In genomic region chr14:47626151-47627035, GRCh38 we compare ENCODE assay signal across 26 cellular contexts.
A peak's percentile ranks its signal among the peaks of the same experiment; 100 is the strongest.
DNase-seq lines count a peak whose midpoint lies in the region; ATAC-seq lines count a peak whose summit lies in the region.
"Had no signal": no experiment of that assay in that cellular context is flagged by ENCODE, and none has a peak within 500 bp of the region (broad histone marks: within the 10 kb centered on the region; RNA-seq: fewer than 3 reads in every experiment).

No MANE protein-coding gene starts in this region.

- no peaks in the 10 kb centered on the region for H3K9me3 ChIP-seq in iPS-18c (ENCODE audit: control insufficient read depth, insufficient read depth, low read length)
- H3K9me3 ChIP-seq: SJSA1 had no signal

- H3K4me3 ChIP-seq in iPS-18c (ENCODE audit: insufficient read depth, low read depth, low read length) = peak overlapping the region; percentile 58
- H3K4me3 ChIP-seq: SJSA1, smooth muscle cell, upper lobe of left lung had no signal

- DNase-seq in NCI-H1436 (lab: John Stamatoyannopoulos, UW) (peak; percentile 20), NCI-H1436 treated with DMSO at 0.1 percent for 48 hours (lab: John Stamatoyannopoulos, UW) (no peak), NCI-H1105 treated with DMSO at 0.1 percent for 48 hours (lab: John Stamatoyannopoulos, UW) (peak; percentile 65), NCI-H82 treated with DMSO at 0.1 percent for 48 hours (lab: John Stamatoyannopoulos, UW; ENCODE audit: unreplicated experiment) (peak; percentile 3), kidney tubule cell (ENCODE audit: low spot score) (no peak), Ammon's horn (ENCODE audit: low spot score) (no peak)
- DNase-seq: 8988T; activated CD4-positive, alpha-beta T cell treated with anti-CD3 and anti-CD28 coated beads for 4 hours; activated naive CD4-positive, alpha-beta T cell; activated T-cell treated with anti-CD3 and anti-CD28 coated beads, Interleukin-2, amount 50 U/mL, for 48 hours; DMS153; foreskin fibroblast; GF-D8; immature natural killer cell; left ventricle myocardium superior; midbrain; natural killer cell; NCI-H226; NK-92 treated with Interleukin-12 subunit alpha and Interleukin-12 subunit beta, amount 100 ng/mL, for 24 hours; stimulated activated CD4-positive, alpha-beta T cell treated with anti-CD3 and anti-CD28 coated beads, Interleukin-2, amount 100 ng/mL, for 24 hours had no signal

- ATAC-seq in HG03460 (IDR thresholded peaks at IDR 0.05; ENCODE audit: unreplicated experiment) = no peak
- ATAC-seq: left ventricle myocardium superior, natural killer cell, Panc1 had no signal

Comparison
In these comparisons a context has a peak if more than half of its experiments do, and no peak if none do; other contexts are left out.
1. DNase-seq: peak in NCI-H1436 (single experiment), NCI-H1105 treated with DMSO at 0.1 percent for 48 hours (single experiment) and NCI-H82 treated with DMSO at 0.1 percent for 48 hours (single experiment); none in NCI-H1436 treated with DMSO at 0.1 percent for 48 hours (single experiment), kidney tubule cell (single experiment) and Ammon's horn (single experiment).